Comparison of ENCODE assay signal across 11 cellular contexts in the genomic region with DNA sequence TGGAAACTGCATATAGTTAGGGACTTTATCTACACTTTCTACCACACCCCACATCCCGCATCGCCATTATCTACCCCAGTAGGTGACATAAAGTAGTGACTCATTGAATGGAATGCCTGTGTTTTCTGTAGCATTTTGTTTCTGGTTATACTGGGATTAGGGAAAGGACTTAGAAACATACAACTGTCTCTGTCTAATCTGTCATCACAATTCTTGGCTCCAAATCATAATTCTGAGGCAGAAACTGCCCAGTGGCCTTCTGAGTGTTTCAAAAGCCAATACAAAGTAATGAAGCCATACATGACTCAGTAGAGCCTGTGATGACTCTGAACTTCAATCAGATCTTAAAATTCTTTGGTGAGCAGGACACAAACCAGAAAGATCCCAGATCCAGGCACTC.
DNase-seq lines count a peak whose midpoint lies in the region; ATAC-seq and TF ChIP-seq lines count a peak whose summit lies in the region.
"Had no signal": no experiment of that assay in that cellular context is flagged by ENCODE, and none has a peak within 500 bp of the region (broad histone marks: within the 10 kb centered on the region; RNA-seq: fewer than 3 reads in every experiment).

No MANE protein-coding gene starts in this region.

- ATAC-seq in HG03439 (IDR thresholded peaks at IDR 0.05; ENCODE audit: unreplicated experiment), result no peak
- no peak for ATAC-seq in heart right ventricle
- ATAC-seq in GM18519 (IDR thresholded peaks at IDR 0.05; ENCODE audit: low FRiP score, unreplicated experiment), result no peak
- no peak for ATAC-seq in GM19463 (IDR thresholded peaks at IDR 0.05; ENCODE audit: unreplicated experiment)
- ATAC-seq: body of pancreas had no signal

- H3K9me3 ChIP-seq in HUES48 (ENCODE audit: control insufficient read depth, insufficient read depth, low read length) (no peaks in the 10 kb centered on the region), heart right ventricle (no peaks in the 10 kb centered on the region)
- H3K9me3 ChIP-seq: body of pancreas, vagina had no signal

- H3K27me3 ChIP-seq in HUES48 (ENCODE audit: control insufficient read depth, insufficient read depth, low read length), result no peaks in the 10 kb centered on the region
- no peaks in the 10 kb centered on the region for H3K27me3 ChIP-seq in heart right ventricle
- H3K27me3 ChIP-seq: body of pancreas, vagina had no signal

- in situ Hi-C loops in astrocyte of the cerebellum (cut with HindIII; ENCODE audit: low sequenced_read_pairs), result no loop called here

- 0 out of 2 replicates have a peak overlapping the region, but pooled peaks have one; percentile 10 for H3K9ac ChIP-seq in HUES48 (ENCODE audit: low read depth, low read length)

- H3K4me3 ChIP-seq in AG10803 (ENCODE audit: low read length) (no peak overlapping the region), HUES48 (ENCODE audit: low read depth, low read length) (no peak overlapping the region), astrocyte of the cerebellum (ENCODE audit: low read depth, low read length) (no peak overlapping the region), heart right ventricle (no peak overlapping the region)
- H3K4me3 ChIP-seq: body of pancreas, vagina had no signal

- H3K4me1 ChIP-seq in HUES48 (ENCODE audit: control insufficient read depth, insufficient read depth, low read length) (peaks cover 17% of the 10 kb centered on the region), heart right ventricle (no peaks in the 10 kb centered on the region)
- H3K4me1 ChIP-seq: body of pancreas, vagina had no signal

- no peak for TF ChIP-seq CTCF in AG10803 (conservative IDR thresholded peaks at IDR 0.05; ENCODE audit: low read length)
- no peak for TF ChIP-seq CTCF in astrocyte of the cerebellum (IDR thresholded peaks at IDR 0.05; ENCODE audit: low read depth, low read length, missing control alignments)
- TF ChIP-seq CTCF in heart right ventricle (IDR thresholded peaks at IDR 0.05), result no peak

- H3K36me3 ChIP-seq in HUES48 (ENCODE audit: control insufficient read depth, insufficient read depth, low read length) (no peaks in the 10 kb centered on the region), heart right ventricle (no peaks in the 10 kb centered on the region)
- H3K36me3 ChIP-seq: vagina had no signal

- H3K27ac ChIP-seq in HUES48 (ENCODE audit: low read depth, low read length), result peak overlapping the region; percentile 22
- H3K27ac ChIP-seq in heart right ventricle, result no peak overlapping the region
- H3K27ac ChIP-seq: body of pancreas, vagina had no signal

- intact Hi-C loops in heart right ventricle (cut with DNase I), result no loop called here

- DNase-seq in AG10803 (ENCODE audit: low read depth) (peak; percentile 60), astrocyte of the cerebellum (ENCODE audit: low read depth) (peak; percentile 1), islet precursor cell (peak; percentile 61), heart right ventricle (no peak)
- DNase-seq: activated CD4-positive, alpha-beta T cell treated with anti-CD3 and anti-CD28 coated beads for 48 hours; body of pancreas had no signal

- 57 to 69% methylated on average over 2 of the region's 2 CpGs for WGBS in heart right ventricle, 2 donors

Comparison
In these comparisons a context has a peak if more than half of its experiments do, and no peak if none do; other contexts are left out.
1. DNase-seq: peak in AG10803 (single experiment), astrocyte of the cerebellum (single experiment) and islet precursor cell (single experiment); none in heart right ventricle (0 of 2).